In the genomic region with DNA sequence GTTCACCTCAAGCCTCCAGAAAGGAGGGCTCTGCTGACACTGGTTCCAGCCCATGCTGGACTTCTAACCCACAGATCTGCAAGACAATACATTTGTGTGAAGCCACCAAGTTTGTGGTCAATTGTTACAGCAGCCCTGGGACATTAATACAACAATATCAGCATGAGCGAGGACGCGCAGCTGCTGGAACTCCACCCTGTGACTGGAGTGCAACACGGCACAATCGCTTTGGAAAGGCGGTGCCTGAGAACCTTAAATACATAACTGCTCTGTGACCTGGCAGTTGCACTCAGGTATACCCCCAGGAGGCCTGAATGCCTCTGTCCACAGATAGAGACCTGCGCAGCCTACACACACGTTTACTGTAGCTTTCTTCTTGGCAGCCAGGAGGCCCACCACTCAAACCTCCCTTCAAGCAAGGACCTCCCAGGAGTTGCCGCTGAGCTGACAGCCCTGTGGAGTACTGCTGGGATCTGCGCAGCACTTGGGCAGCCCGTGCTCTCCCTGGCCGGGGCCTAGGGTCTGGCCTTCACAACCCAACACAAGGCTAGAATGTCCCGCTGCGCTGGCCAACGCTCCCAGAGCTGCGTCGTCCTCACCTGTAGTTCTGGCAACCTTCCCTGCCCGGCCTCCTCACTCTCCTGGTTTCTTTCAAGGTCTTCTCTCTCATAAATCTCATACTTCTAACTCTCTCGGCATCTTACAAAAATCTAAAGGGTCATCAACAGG, we compare ENCODE assay signal across 16 cellular contexts.
"Had no signal": no experiment of that assay in that cellular context is flagged by ENCODE, and none has a peak within 500 bp of the region (broad histone marks: within the 10 kb centered on the region; RNA-seq: fewer than 3 reads in every experiment).

No MANE protein-coding gene starts in this region.

- H3K9me3 ChIP-seq: left ventricle myocardium inferior, mucosa of descending colon, prostate gland, right lobe of liver, stomach, thoracic aorta had no signal

- H3K27me3 ChIP-seq: right lobe of liver, stomach had no signal

- H3K4me3 Mint-ChIP-seq: activated CD4-positive, alpha-beta memory T cell treated with anti-CD3 and anti-CD28 coated beads for 36 hours had no signal

- FAIRE-seq: kidney had no signal

- H3K27ac Mint-ChIP-seq: activated CD4-positive, alpha-beta memory T cell treated with anti-CD3 and anti-CD28 coated beads for 36 hours had no signal

- DNase-seq: activated CD4-positive, alpha-beta memory T cell treated with anti-CD3 and anti-CD28 coated beads for 36 hours; activated CD4-positive, alpha-beta T cell treated with anti-CD3 and anti-CD28 coated beads for 1 hour; activated gamma-delta T cell treated with Interleukin-2 at 50 U/mL for 16 hours; activated T-cell treated with anti-CD3 and anti-CD28 coated beads, Interleukin-2, amount 50 U/mL, for 48 hours; aorta; effector memory CD4-positive, alpha-beta T cell; foreskin fibroblast; hypothalamus; kidney; left ventricle myocardium inferior; mucosa of descending colon; naive thymus-derived CD8-positive, alpha-beta T cell; right lobe of liver; stomach had no signal

- ATAC-seq: mucosa of descending colon; naive thymus-derived CD8-positive, alpha-beta T cell had no signal

- H3K27ac ChIP-seq: left ventricle myocardium inferior, prostate gland, right lobe of liver, stomach, thoracic aorta had no signal

- H3K27me3 Mint-ChIP-seq: activated CD4-positive, alpha-beta memory T cell treated with anti-CD3 and anti-CD28 coated beads for 36 hours; naive thymus-derived CD8-positive, alpha-beta T cell had no signal

- H3K4me3 ChIP-seq: left ventricle myocardium inferior, mucosa of descending colon, prostate gland, right lobe of liver, stomach, thoracic aorta had no signal

- H3K4me1 ChIP-seq: prostate gland, right lobe of liver had no signal
